ENCODE assay signal across 7 cellular contexts in the genomic region with DNA sequence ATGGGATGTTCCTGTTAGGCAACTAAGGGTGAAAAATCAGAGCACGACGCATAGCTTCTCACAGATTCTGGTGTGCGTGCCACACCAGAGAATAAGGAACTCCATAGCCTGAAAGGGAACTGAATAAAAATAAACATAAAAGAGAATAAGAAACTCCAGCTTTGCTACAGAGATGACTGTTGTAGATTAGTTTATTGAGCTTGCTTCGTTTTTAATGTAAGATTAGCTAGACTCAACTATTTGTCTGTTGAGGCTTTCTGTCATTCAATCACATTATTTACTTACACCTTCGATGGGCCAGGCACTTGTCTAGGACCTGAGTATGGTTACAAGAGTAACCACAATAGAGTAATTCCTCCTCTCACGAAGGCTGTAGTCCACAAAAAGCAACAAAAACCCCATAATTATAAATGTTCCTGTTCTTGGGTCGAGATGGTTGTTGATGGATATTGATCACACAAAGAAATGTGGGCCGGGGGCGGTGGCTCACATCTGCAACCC. TPM values are rescaled to one million over a fixed set of nuclear protein-coding genes. Genes with fewer than 3 reads are reported as not detected.
DNase-seq lines count a peak whose midpoint lies in the region; ATAC-seq and TF ChIP-seq lines count a peak whose summit lies in the region.

No MANE protein-coding gene starts in this region.

- peaks cover 20% of the 10 kb centered on the region for H3K4me1 Mint-ChIP-seq in GM23338

- peaks cover 5% of the 10 kb centered on the region for H3K4me1 ChIP-seq in GM23338 (ENCODE audit: insufficient read depth)
- H3K4me1 ChIP-seq in RWPE2 (ENCODE audit: insufficient read depth, poor library complexity, severe bottlenecking) = peaks cover 10% of the 10 kb centered on the region
- peaks cover 26 to 61% (median 49%) of the 10 kb centered on the region in 6 donors for H3K4me1 ChIP-seq in spleen

- H3K27me3 ChIP-seq in GM23338 (ENCODE audit: insufficient read depth) (no peaks in the 10 kb centered on the region), RWPE2 (ENCODE audit: insufficient read depth, poor library complexity, severe bottlenecking) (no peaks in the 10 kb centered on the region), spleen (replicated peaks in 1 of 7) (no peaks in the 10 kb centered on the region)

- intact Hi-C loops in spleen (cut with DNase I; ENCODE audit: low total_unique reads) = no loop called here

- DNase-seq in GM23338 (ENCODE audit: low spot score) (no peak), RWPE2 (ENCODE audit: low spot score) (no peak), fibroblast of mammary gland (ENCODE audit: low read depth) (no peak), spleen (no peak)

- H3K36me3 Mint-ChIP-seq in GM23338 (ENCODE audit: low read depth) = peaks cover 69% of the 10 kb centered on the region

- H3K9me3 ChIP-seq in RWPE2 (ENCODE audit: severe bottlenecking) = no peaks in the 10 kb centered on the region
- no peaks in the 10 kb centered on the region for H3K9me3 ChIP-seq in spleen

- peaks cover 33% of the 10 kb centered on the region for H3F3A ChIP-seq in GM23338 (replicated peaks; ENCODE audit: low read depth)

- no peak overlapping the region for H2AFZ ChIP-seq in GM23338

- peaks cover 13% of the 10 kb centered on the region for H3K27me3 Mint-ChIP-seq in GM23338 (ENCODE audit: insufficient read depth, low read depth, poor library complexity)

- H4K20me1 ChIP-seq in GM23338 (replicated peaks; ENCODE audit: insufficient read depth) = no peaks in the 10 kb centered on the region; the same call in none of the 2 replicates

- H3K36me3 ChIP-seq in GM23338 (ENCODE audit: insufficient read depth) (peaks cover 34% of the 10 kb centered on the region), RWPE2 (ENCODE audit: low read depth) (peaks cover 61% of the 10 kb centered on the region), spleen (peaks cover 0 to 53% (median 37%) of the 10 kb centered on the region in 6 donors)

- 46 to 56% (median 51%) methylated on average over 9 of the region's 9 CpGs for WGBS in spleen, 5 donors

- ATAC-seq in GM23338 (no peak), RWPE2 (ENCODE audit: low read depth) (no peak), HG02852 (IDR thresholded peaks at IDR 0.05; ENCODE audit: unreplicated experiment) (no peak), GM18907 (IDR thresholded peaks at IDR 0.05; ENCODE audit: unreplicated experiment) (no peak), GM21717 (IDR thresholded peaks at IDR 0.05; ENCODE audit: unreplicated experiment) (no peak)

- H3K4me2 ChIP-seq in GM23338 = peak overlapping the region; percentile 48

- peak overlapping the region; percentile 99 for H3K27ac Mint-ChIP-seq in GM23338

- no peaks in the 10 kb centered on the region for H3K9me3 Mint-ChIP-seq in GM23338

- peak overlapping the region; percentile 85 for H3K27ac ChIP-seq in GM23338 (ENCODE audit: low read depth)
- peak overlapping the region; percentile 90 for H3K27ac ChIP-seq in RWPE2 (ENCODE audit: poor library complexity, severe bottlenecking)
- H3K27ac ChIP-seq in spleen = peak overlapping the region; percentile 90 to 99 (median 98)

- peak overlapping the region; percentile 98; the same call in 2 of the 3 replicates for H3K4me3 Mint-ChIP-seq in GM23338

- no peak for TF ChIP-seq POLR2A in spleen (IDR thresholded peaks at IDR 0.05)

- H3K79me2 ChIP-seq in GM23338 (replicated peaks; ENCODE audit: insufficient read depth) = peaks cover 35% of the 10 kb centered on the region

- TF ChIP-seq CTCF in GM23338 (conservative IDR thresholded peaks at IDR 0.05; ENCODE audit: low read depth in 2 of 2) (no peak), RWPE2 (IDR thresholded peaks at IDR 0.05; ENCODE audit: poor library complexity, severe bottlenecking) (no peak), fibroblast of mammary gland (conservative IDR thresholded peaks at IDR 0.05; ENCODE audit: control insufficient read depth, insufficient read depth, low read depth, low read length) (no peak), spleen (IDR thresholded peaks at IDR 0.05 in 8 of 11, conservative IDR thresholded peaks at IDR 0.05 in 3 of 11) (no peak)

- H3K9me2 ChIP-seq in GM23338 (ENCODE audit: insufficient read depth) = no peaks in the 10 kb centered on the region

- H3K4me3 ChIP-seq in GM23338 (peak overlapping the region; percentile 78; the same call in 1 of the 2 replicates), RWPE2 (ENCODE audit: severe bottlenecking) (no peak overlapping the region), fibroblast of mammary gland (ENCODE audit: control insufficient read depth, low read depth, low read length) (peak overlapping the region; percentile 76), spleen (peak overlapping the region in 7 of 8 donors; percentile 62 to 85 (median 77))

TF ChIP-seq in GM23338, 12 proteins besides CTCF, POLR2A, EP300 and RAD21:
- TF ChIP-seq STAT1 (IDR thresholded peaks at IDR 0.05; ENCODE audit: unreplicated experiment) (no peak), JUNB (IDR thresholded peaks at IDR 0.05; ENCODE audit: unreplicated experiment) (no peak), ZNF331 (CRISPR knock-in tag; IDR thresholded peaks at IDR 0.05; ENCODE audit: low read depth) (no peak), NANOG (IDR thresholded peaks at IDR 0.05; ENCODE audit: borderline replicate concordance) (no peak)

RNA-seq across cellular contexts. Expression of a gene that starts 0.8 kb away (rescaled TPM):
- total RNA-seq in GM23338 (2014; rRNA removed; shearing (Covaris generic)) = 21.7 and 39.0 TPM in 2 replicates
- polyA plus RNA-seq in GM23338 (2016; fragmentation: Nextera tagmentation; extraction: Ambion mirVana) = 23.9 and 24.8 TPM in 2 replicates
- 10 to 100 TPM; 28.2 to 37.1 (median 31.1) TPM for total RNA-seq in spleen
- polyA plus RNA-seq in spleen = 10 to 100 TPM; 20.6 to 25.9 (median 24.5) TPM

RNA-seq across cellular contexts. Expression of a gene that starts 25.2 kb away (rescaled TPM):
- 55.4 and 76.3 TPM in 2 replicates for total RNA-seq in GM23338 (2014; rRNA removed; shearing (Covaris generic))
- polyA plus RNA-seq in GM23338 (2016; fragmentation: Nextera tagmentation; extraction: Ambion mirVana) (161 and 184 TPM in 2 replicates), spleen (10 to 100 TPM; 39.3 to 59.0 (median 51.8) TPM)
- total RNA-seq in spleen = 100 to 1,000 TPM in 1 of 7 donors, 10 to 100 TPM in 6; 65.7 to 104 (median 88.1) TPM

RNA-seq across cellular contexts. Expression of a gene that starts 25.5 kb away (rescaled TPM):
- 85.2 and 98.0 TPM in 2 replicates for total RNA-seq in GM23338 (2014; rRNA removed; shearing (Covaris generic))
- 47.3 and 55.2 TPM in 2 replicates for polyA plus RNA-seq in GM23338 (2016; fragmentation: Nextera tagmentation; extraction: Ambion mirVana)
- 10 to 100 TPM; 22.7 to 46.1 (median 29.9) TPM for total RNA-seq in spleen
- polyA plus RNA-seq in spleen = 10 to 100 TPM; 13.4 to 25.3 (median 16.9) TPM
